ENCODE assay signal across 22 cellular contexts in the genomic region with DNA sequence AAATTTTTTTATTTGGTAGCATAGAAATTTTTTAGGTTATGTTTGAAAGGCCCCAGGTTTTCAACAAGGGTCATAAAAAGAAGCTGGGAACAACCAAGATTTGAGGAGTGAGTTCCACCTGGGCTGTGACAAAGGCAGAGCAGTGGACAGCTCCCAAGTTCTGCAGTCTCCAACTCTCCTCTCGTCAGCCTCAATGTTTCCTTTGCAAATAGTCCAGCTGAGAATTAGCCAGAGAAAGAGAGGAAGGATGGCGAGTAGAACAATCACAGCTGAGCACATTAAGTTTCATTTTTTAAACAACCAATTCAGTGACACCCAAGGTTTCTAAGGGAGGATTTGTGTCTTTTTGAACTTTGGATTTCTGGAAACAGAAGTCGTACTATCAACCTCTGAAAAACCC.
"Had no signal": no experiment of that assay in that cellular context is flagged by ENCODE, and none has a peak within 500 bp of the region (broad histone marks: within the 10 kb centered on the region; RNA-seq: fewer than 3 reads in every experiment).

No MANE protein-coding gene starts in this region.

- H3K4me1 ChIP-seq: gastrocnemius medialis, sigmoid colon had no signal

- H3K9me3 Mint-ChIP-seq: activated B cell treated with CpG ODN at 0.5 μM for 24 hours; activated CD8-positive, alpha-beta T cell treated with anti-CD3 and anti-CD28 coated beads for 36 hours; activated naive CD4-positive, alpha-beta T cell treated with anti-CD3 and anti-CD28 coated beads, Interleukin-2, amount 50 U/mL, for 72 hours; dendritic cell treated with granulocyte-macrophage colony-stimulating factor and Interleukin-4, amounts not matched to agents 40 ng/mL and 50 ng/mL, for 4 days; naive thymus-derived CD8-positive, alpha-beta T cell; stimulated activated memory B cell treated with anti-CD40 and anti-IgM and Interleukin-4, amounts not matched to agents 10 μg/mL and 1 μg/mL and 100 μg/mL, for 72 hours; T-helper 2 cell treated with Interferon-gamma antibody and Interleukin-4, amounts not matched to agents 5 μg/mL and 100 μg/mL, for 36 hours had no signal

- H3K27me3 ChIP-seq: adrenal gland, gastrocnemius medialis, heart left ventricle, ovary, sigmoid colon, spleen, upper lobe of left lung had no signal

- H3K4me3 ChIP-seq: adrenal gland, gastrocnemius medialis, heart left ventricle, ovary, sigmoid colon, spleen, thoracic aorta, upper lobe of left lung had no signal

- H3K27me3 Mint-ChIP-seq: activated B cell treated with CpG ODN at 0.5 μM for 24 hours; activated CD8-positive, alpha-beta T cell treated with anti-CD3 and anti-CD28 coated beads for 36 hours; dendritic cell treated with granulocyte-macrophage colony-stimulating factor and Interleukin-4, amounts not matched to agents 40 ng/mL and 50 ng/mL, for 4 days; naive thymus-derived CD8-positive, alpha-beta T cell had no signal

- ATAC-seq: activated CD8-positive, alpha-beta T cell treated with anti-CD3 and anti-CD28 coated beads for 36 hours; activated naive CD4-positive, alpha-beta T cell treated with anti-CD3 and anti-CD28 coated beads, Interleukin-2, amount 50 U/mL, for 72 hours; gastrocnemius medialis; heart left ventricle; naive thymus-derived CD8-positive, alpha-beta T cell; stimulated activated memory B cell treated with anti-CD40 and anti-IgM and Interleukin-4, amounts not matched to agents 10 μg/mL and 1 μg/mL and 100 μg/mL, for 72 hours had no signal

- H3K27ac Mint-ChIP-seq: activated B cell treated with CpG ODN at 0.5 μM for 24 hours; activated CD8-positive, alpha-beta T cell treated with anti-CD3 and anti-CD28 coated beads for 36 hours; activated naive CD4-positive, alpha-beta T cell treated with anti-CD3 and anti-CD28 coated beads, Interleukin-2, amount 50 U/mL, for 72 hours; dendritic cell treated with granulocyte-macrophage colony-stimulating factor and Interleukin-4, amounts not matched to agents 40 ng/mL and 50 ng/mL, for 4 days; endodermal cell; stimulated activated memory B cell treated with anti-CD40 and anti-IgM and Interleukin-4, amounts not matched to agents 10 μg/mL and 1 μg/mL and 100 μg/mL, for 72 hours; T-helper 2 cell treated with Interferon-gamma antibody and Interleukin-4, amounts not matched to agents 5 μg/mL and 100 μg/mL, for 36 hours had no signal

- H3K9me3 ChIP-seq: adrenal gland, gastrocnemius medialis, heart left ventricle, ovary, sigmoid colon, spleen, thoracic aorta, upper lobe of left lung had no signal

- H3K4me3 Mint-ChIP-seq: activated B cell treated with CpG ODN at 0.5 μM for 24 hours; activated CD8-positive, alpha-beta T cell treated with anti-CD3 and anti-CD28 coated beads for 36 hours; dendritic cell treated with granulocyte-macrophage colony-stimulating factor and Interleukin-4, amounts not matched to agents 40 ng/mL and 50 ng/mL, for 4 days; endodermal cell; naive thymus-derived CD8-positive, alpha-beta T cell; stimulated activated memory B cell treated with anti-CD40 and anti-IgM and Interleukin-4, amounts not matched to agents 10 μg/mL and 1 μg/mL and 100 μg/mL, for 72 hours; T-helper 2 cell treated with Interferon-gamma antibody and Interleukin-4, amounts not matched to agents 5 μg/mL and 100 μg/mL, for 36 hours had no signal

- DNase-seq: activated B cell treated with CpG ODN at 0.5 μM for 24 hours; activated CD4-positive, alpha-beta T cell treated with anti-CD3 and anti-CD28 coated beads for 48 hours; activated CD8-positive, alpha-beta T cell treated with anti-CD3 and anti-CD28 coated beads for 36 hours; activated effector memory CD4-positive, alpha-beta T cell treated with anti-CD3 and anti-CD28 coated beads, Interleukin-2, amount 50 U/mL, for 16 hours; activated T-cell treated with anti-CD3 and anti-CD28 coated beads, Interleukin-2, amount 50 U/mL, for 48 hours; adrenal gland; endodermal cell; erythroblast; gastrocnemius medialis; heart left ventricle; mesendoderm; naive thymus-derived CD8-positive, alpha-beta T cell; ovary; sigmoid colon; spleen; stimulated activated CD4-positive, alpha-beta T cell treated with anti-CD3 and anti-CD28 coated beads, Interleukin-4, amount 100 ng/mL, for 4 hours; upper lobe of left lung had no signal

- H3K27ac ChIP-seq: gastrocnemius medialis, heart left ventricle, ovary, sigmoid colon, spleen, thoracic aorta, upper lobe of left lung had no signal

- H3K36me3 Mint-ChIP-seq: activated naive CD4-positive, alpha-beta T cell treated with anti-CD3 and anti-CD28 coated beads, Interleukin-2, amount 50 U/mL, for 72 hours; stimulated activated memory B cell treated with anti-CD40 and anti-IgM and Interleukin-4, amounts not matched to agents 10 μg/mL and 1 μg/mL and 100 μg/mL, for 72 hours had no signal

- H3K36me3 ChIP-seq: adrenal gland, gastrocnemius medialis, heart left ventricle, ovary, sigmoid colon, spleen, thoracic aorta, upper lobe of left lung had no signal
